In genomic region chr3:153161138-153161713, GRCh38 we compare ENCODE assay signal across 1 cellular context.
TF ChIP-seq lines count a peak whose summit lies in the region.

No MANE protein-coding gene starts in this region.

TF ChIP-seq in K562, 482 proteins besides CTCF, POLR2A, EP300 and RAD21 (continued from another document):
- no peak for TF ChIP-seq REST (CRISPR knock-in tag; IDR thresholded peaks at IDR 0.05; ENCODE audit: low read depth)
- TF ChIP-seq SRSF1 (IDR thresholded peaks at IDR 0.05; ENCODE audit: low read depth, low read length), result no peak
- no peak for TF ChIP-seq RBM14 (IDR thresholded peaks at IDR 0.05; ENCODE audit: borderline replicate concordance, insufficient read depth, low read depth, low read length)
- no peak for TF ChIP-seq NFE2 (IDR thresholded peaks at IDR 0.05; ENCODE audit: low read depth)
